9 cellular contexts compared by ENCODE assay signal in genomic region chr4:133320576-133321170, GRCh38.
A peak's percentile ranks its signal among the peaks of the same experiment; 100 is the strongest.
DNase-seq lines count a peak whose midpoint lies in the region; ATAC-seq, FAIRE-seq and TF ChIP-seq lines count a peak whose summit lies in the region.
"Had no signal": no experiment of that assay in that cellular context is flagged by ENCODE, and none has a peak within 500 bp of the region (broad histone marks: within the 10 kb centered on the region; RNA-seq: fewer than 3 reads in every experiment).

No MANE protein-coding gene starts in this region.

- H3K9me3 Mint-ChIP-seq in type B pancreatic cell = no peaks in the 10 kb centered on the region

- H3K4me1 ChIP-seq in foreskin keratinocyte = no peaks in the 10 kb centered on the region
- H3K4me1 ChIP-seq: SJSA1 had no signal

- H3K4me1 Mint-ChIP-seq in type B pancreatic cell (ENCODE audit: unreplicated experiment) = peaks cover 3% of the 10 kb centered on the region

- H3K27me3 ChIP-seq in foreskin keratinocyte = no peaks in the 10 kb centered on the region
- H3K27me3 ChIP-seq: SJSA1 had no signal

- FAIRE-seq in D721Med (lab: Jason Lieb, UNC) = peak; percentile 72

- ATAC-seq in GM19397 (IDR thresholded peaks at IDR 0.05; ENCODE audit: unreplicated experiment) = peak; percentile 71
- peak; percentile 76 for ATAC-seq in HG03520 (IDR thresholded peaks at IDR 0.05; ENCODE audit: unreplicated experiment)
- peak; percentile 61 for ATAC-seq in foreskin keratinocyte

- no peaks in the 10 kb centered on the region for H3K36me3 Mint-ChIP-seq in type B pancreatic cell

- no peak overlapping the region for H3K27ac Mint-ChIP-seq in type B pancreatic cell

- H3K4me3 Mint-ChIP-seq in type B pancreatic cell = no peak overlapping the region

- peak; percentile 73 for TF ChIP-seq CTCF in D721Med (IDR thresholded peaks at IDR 0.05; ENCODE audit: insufficient read depth, missing control alignments)
- peak; percentile 62 for TF ChIP-seq CTCF in foreskin keratinocyte (conservative IDR thresholded peaks at IDR 0.05)
- peak; percentile 80 for TF ChIP-seq CTCF in type B pancreatic cell (conservative IDR thresholded peaks at IDR 0.05)

- no peak overlapping the region for H3K27ac ChIP-seq in foreskin keratinocyte
- H3K27ac ChIP-seq: SJSA1 had no signal

- H3K27me3 Mint-ChIP-seq in type B pancreatic cell = no peaks in the 10 kb centered on the region

- DNase-seq in D721Med (ENCODE audit: insufficient read length, low spot score) = peak; percentile 26
- DNase-seq in RPMI7951 (ENCODE audit: low read depth) = peak; percentile 7
- DNase-seq in foreskin keratinocyte = peak in 1 of 2 donors; percentile 36
- DNase-seq in type B pancreatic cell (ENCODE audit: extremely low spot score, unreplicated experiment) = no peak
- DNase-seq in GM19238 (ENCODE audit: insufficient read length, low spot score) = no peak
- DNase-seq in NK-92 treated with Interleukin-12 subunit alpha and Interleukin-12 subunit beta, amount 100 ng/mL, for 24 hours (lab: John Stamatoyannopoulos, UW) = no peak

Comparison
In these comparisons a context has a peak if more than half of its experiments do, and no peak if none do; other contexts are left out.
1. DNase-seq: peak in D721Med (single experiment) and RPMI7951 (single experiment); none in type B pancreatic cell (single experiment), GM19238 (single experiment) and NK-92 treated with Interleukin-12 subunit alpha and Interleukin-12 subunit beta, amount 100 ng/mL, for 24 hours (single experiment).
2. Peak in every context shown above with its lines, with median percentiles within 50 percentile points of each other: CTCF ChIP-seq and ATAC-seq.